In the genomic region with DNA sequence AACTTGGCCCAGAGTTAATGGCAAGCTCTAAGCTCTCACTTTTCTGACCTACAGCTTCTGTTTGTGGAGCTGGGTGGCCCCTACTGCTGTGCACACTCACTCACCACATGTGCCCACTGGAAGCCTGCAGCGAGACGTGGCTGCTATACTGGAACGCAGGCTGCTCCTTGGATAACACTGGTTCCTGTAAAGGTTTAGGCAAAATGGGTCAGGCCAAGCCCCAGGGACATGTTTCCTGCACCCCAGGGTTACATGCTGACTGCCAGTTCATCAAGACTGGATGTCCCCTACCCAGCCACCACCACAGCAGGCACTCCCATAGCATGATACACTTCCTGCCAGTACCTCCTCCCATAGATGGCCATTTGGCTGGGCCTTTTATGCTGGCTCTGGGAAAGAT, we compare ENCODE assay signal across 1 cellular context.
TF ChIP-seq lines count a peak whose summit lies in the region.

No MANE protein-coding gene starts in this region.

TF ChIP-seq in endothelial cell of umbilical vein, 7 proteins besides CTCF, POLR2A, EP300 and RAD21:
- TF ChIP-seq FOS (IDR thresholded peaks at IDR 0.05; ENCODE audit: borderline replicate concordance, insufficient read depth, low read length) (no peak), EZH2 (IDR thresholded peaks at IDR 0.05; ENCODE audit: borderline replicate concordance, low read depth, low read length, severe bottlenecking) (no peak), GATA2 (IDR thresholded peaks at IDR 0.05; ENCODE audit: insufficient read depth, insufficient read length, low read depth, low read length) (no peak), MYC (IDR thresholded peaks at IDR 0.05; ENCODE audit: low read depth, low read length) (no peak)
- TF ChIP-seq, protein P1, sequence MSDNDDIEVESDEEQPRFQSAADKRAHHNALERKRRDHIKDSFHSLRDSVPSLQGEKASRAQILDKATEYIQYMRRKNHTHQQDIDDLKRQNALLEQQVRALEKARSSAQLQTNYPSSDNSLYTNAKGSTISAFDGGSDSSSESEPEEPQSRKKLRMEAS (IDR thresholded peaks at IDR 0.05; ENCODE audit: insufficient read depth, insufficient read length) = no peak
